Comparison of ENCODE assay signal across 18 cellular contexts in genomic region chr15:26376243-26376642, GRCh38.
"Had no signal": no experiment of that assay in that cellular context is flagged by ENCODE, and none has a peak within 500 bp of the region (broad histone marks: within the 10 kb centered on the region; RNA-seq: fewer than 3 reads in every experiment).

No MANE protein-coding gene starts in this region.

- H3K4me3 ChIP-seq: colonic mucosa, heart left ventricle had no signal

- ATAC-seq: heart left ventricle; left lobe of liver; naive thymus-derived CD4-positive, alpha-beta T cell; sciatic nerve; stimulated activated naive B cell treated with anti-CD40 and anti-IgM and Interleukin-4, amounts not matched to agents 10 μg/mL and 1 μg/mL and 100 μg/mL, for 72 hours; stimulated activated naive CD8-positive, alpha-beta T cell treated with anti-CD3 and anti-CD28 coated beads, Interleukin-15, amount 100 ng/mL, for 72 hours had no signal

- H3K27me3 ChIP-seq: colonic mucosa, heart left ventricle had no signal

- H3K9me3 ChIP-seq: colonic mucosa had no signal

- H3K4me1 ChIP-seq: colonic mucosa, heart left ventricle had no signal

- H3K36me3 ChIP-seq: colonic mucosa, heart left ventricle had no signal

- H3K27ac ChIP-seq: colonic mucosa, heart left ventricle had no signal

- FAIRE-seq: endothelial cell of umbilical vein, frontal cortex had no signal

- DNase-seq: colonic mucosa; dermis blood vessel endothelial cell; endodermal cell; erythroblast; heart left ventricle; islet precursor cell; mammary epithelial cell; naive thymus-derived CD4-positive, alpha-beta T cell; nephron progenitor cell; stimulated activated CD4-positive, alpha-beta T cell treated with anti-CD3 and anti-CD28 coated beads, Interleukin-2, amount 100 ng/mL, for 24 hours; stimulated activated CD4-positive, alpha-beta T cell treated with anti-CD3 and anti-CD28 coated beads, Interleukin-4, amount 100 ng/mL, for 4 hours; stimulated activated naive B cell treated with anti-CD40 and anti-IgM and Interleukin-4, amounts not matched to agents 10 μg/mL and 1 μg/mL and 100 μg/mL, for 72 hours; stimulated activated naive CD8-positive, alpha-beta T cell treated with anti-CD3 and anti-CD28 coated beads, Interleukin-15, amount 100 ng/mL, for 72 hours; trophoblast cell had no signal
